ENCODE assay signal across 1 cellular context in the genomic region with DNA sequence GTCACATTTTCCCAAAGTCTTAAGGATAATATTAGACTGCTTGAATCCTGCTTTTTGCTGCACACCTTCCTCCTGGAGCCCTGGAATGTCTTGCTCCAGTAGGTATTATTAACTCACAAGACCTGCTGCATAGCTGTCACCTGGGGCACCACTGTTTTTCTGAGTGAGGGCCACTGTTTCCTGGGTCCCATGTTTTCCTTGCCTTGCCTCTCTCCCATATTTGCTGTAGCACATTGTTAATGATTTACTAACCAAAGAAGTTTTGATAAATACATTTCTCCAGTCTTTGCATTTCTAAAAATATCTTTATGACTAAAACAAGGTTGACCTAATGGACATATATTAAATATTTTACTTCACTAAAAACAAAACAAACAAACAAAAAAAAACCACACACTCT.
TF ChIP-seq lines count a peak whose summit lies in the region.

No MANE protein-coding gene starts in this region.

TF ChIP-seq in HepG2, 621 proteins besides CTCF, POLR2A, EP300 and RAD21:
- TF ChIP-seq, protein P1, sequence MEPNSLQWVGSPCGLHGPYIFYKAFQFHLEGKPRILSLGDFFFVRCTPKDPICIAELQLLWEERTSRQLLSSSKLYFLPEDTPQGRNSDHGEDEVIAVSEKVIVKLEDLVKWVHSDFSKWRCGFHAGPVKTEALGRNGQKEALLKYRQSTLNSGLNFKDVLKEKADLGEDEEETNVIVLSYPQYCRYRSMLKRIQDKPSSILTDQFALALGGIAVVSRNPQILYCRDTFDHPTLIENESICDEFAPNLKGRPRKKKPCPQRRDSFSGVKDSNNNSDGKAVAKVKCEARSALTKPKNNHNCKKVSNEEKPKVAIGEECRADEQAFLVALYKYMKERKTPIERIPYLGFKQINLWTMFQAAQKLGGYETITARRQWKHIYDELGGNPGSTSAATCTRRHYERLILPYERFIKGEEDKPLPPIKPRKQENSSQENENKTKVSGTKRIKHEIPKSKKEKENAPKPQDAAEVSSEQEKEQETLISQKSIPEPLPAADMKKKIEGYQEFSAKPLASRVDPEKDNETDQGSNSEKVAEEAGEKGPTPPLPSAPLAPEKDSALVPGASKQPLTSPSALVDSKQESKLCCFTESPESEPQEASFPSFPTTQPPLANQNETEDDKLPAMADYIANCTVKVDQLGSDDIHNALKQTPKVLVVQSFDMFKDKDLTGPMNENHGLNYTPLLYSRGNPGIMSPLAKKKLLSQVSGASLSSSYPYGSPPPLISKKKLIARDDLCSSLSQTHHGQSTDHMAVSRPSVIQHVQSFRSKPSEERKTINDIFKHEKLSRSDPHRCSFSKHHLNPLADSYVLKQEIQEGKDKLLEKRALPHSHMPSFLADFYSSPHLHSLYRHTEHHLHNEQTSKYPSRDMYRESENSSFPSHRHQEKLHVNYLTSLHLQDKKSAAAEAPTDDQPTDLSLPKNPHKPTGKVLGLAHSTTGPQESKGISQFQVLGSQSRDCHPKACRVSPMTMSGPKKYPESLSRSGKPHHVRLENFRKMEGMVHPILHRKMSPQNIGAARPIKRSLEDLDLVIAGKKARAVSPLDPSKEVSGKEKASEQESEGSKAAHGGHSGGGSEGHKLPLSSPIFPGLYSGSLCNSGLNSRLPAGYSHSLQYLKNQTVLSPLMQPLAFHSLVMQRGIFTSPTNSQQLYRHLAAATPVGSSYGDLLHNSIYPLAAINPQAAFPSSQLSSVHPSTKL (CRISPR knock-in tag; IDR thresholded peaks at IDR 0.05) = peak; percentile 23; the same call in 1 of the 2 replicates
- TF ChIP-seq, protein P2, sequence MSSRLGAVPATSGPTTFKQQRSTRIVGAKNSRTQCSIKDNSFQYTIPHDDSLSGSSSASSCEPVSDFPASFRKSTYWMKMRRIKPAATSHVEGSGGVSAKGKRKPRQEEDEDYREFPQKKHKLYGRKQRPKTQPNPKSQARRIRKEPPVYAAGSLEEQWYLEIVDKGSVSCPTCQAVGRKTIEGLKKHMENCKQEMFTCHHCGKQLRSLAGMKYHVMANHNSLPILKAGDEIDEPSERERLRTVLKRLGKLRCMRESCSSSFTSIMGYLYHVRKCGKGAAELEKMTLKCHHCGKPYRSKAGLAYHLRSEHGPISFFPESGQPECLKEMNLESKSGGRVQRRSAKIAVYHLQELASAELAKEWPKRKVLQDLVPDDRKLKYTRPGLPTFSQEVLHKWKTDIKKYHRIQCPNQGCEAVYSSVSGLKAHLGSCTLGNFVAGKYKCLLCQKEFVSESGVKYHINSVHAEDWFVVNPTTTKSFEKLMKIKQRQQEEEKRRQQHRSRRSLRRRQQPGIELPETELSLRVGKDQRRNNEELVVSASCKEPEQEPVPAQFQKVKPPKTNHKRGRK (CRISPR knock-in tag; IDR thresholded peaks at IDR 0.05) = no peak
- TF ChIP-seq HNRNPUL1 (IDR thresholded peaks at IDR 0.05; ENCODE audit: low read depth, low read length) = peak; percentile 65; the same call in 1 of the 2 replicates
- peak; percentile 72 for TF ChIP-seq TEAD3 (CRISPR knock-in tag; optimal IDR thresholded peaks at IDR 0.05; ENCODE audit: borderline replicate concordance)
- TF ChIP-seq, protein P3, sequence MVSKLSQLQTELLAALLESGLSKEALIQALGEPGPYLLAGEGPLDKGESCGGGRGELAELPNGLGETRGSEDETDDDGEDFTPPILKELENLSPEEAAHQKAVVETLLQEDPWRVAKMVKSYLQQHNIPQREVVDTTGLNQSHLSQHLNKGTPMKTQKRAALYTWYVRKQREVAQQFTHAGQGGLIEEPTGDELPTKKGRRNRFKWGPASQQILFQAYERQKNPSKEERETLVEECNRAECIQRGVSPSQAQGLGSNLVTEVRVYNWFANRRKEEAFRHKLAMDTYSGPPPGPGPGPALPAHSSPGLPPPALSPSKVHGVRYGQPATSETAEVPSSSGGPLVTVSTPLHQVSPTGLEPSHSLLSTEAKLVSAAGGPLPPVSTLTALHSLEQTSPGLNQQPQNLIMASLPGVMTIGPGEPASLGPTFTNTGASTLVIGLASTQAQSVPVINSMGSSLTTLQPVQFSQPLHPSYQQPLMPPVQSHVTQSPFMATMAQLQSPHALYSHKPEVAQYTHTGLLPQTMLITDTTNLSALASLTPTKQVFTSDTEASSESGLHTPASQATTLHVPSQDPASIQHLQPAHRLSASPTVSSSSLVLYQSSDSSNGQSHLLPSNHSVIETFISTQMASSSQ (IDR thresholded peaks at IDR 0.05; ENCODE audit: low read depth) = peak; percentile 62
- TF ChIP-seq, protein P3 (CRISPR knock-in tag; IDR thresholded peaks at IDR 0.05; ENCODE audit: borderline replicate concordance) = no peak
